In the genomic region with DNA sequence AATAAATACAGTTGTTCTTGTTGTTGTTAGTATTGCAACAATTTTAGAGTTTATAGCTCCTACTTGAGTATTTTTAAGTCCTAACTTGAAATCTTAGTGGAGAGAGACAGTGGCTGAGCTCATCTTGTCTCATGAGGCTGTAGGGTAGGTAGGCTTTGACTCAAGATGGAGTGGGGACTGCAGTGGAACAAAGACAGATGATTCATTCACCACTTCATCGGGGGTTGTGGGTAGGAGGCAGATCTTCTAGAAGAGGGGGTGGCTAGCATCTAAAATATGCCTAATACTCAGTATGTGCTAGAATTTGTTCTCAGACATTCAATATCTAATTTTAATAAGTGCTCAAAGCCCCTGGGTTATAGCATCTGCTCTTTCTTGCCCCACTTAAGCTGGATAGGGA, we compare ENCODE assay signal across 18 cellular contexts. TPM values are rescaled to one million over a fixed set of nuclear protein-coding genes. Genes with fewer than 3 reads are reported as not detected.
DNase-seq lines count a peak whose midpoint lies in the region; ATAC-seq and TF ChIP-seq lines count a peak whose summit lies in the region.
"Had no signal": no experiment of that assay in that cellular context is flagged by ENCODE, and none has a peak within 500 bp of the region (broad histone marks: within the 10 kb centered on the region; RNA-seq: fewer than 3 reads in every experiment).

No MANE protein-coding gene starts in this region.

- no peaks in the 10 kb centered on the region for H3K27me3 Mint-ChIP-seq in mesothelial cell of epicardium (ENCODE audit: low read depth)
- H3K27me3 Mint-ChIP-seq: B cell, memory B cell had no signal

- no peak overlapping the region for H3K27ac Mint-ChIP-seq in mesothelial cell of epicardium
- H3K27ac Mint-ChIP-seq: B cell, memory B cell had no signal

- peak overlapping the region; percentile 97 for H3K27ac ChIP-seq in PC-9
- H3K27ac ChIP-seq: psoas muscle had no signal

- H3K79me2 ChIP-seq in PC-9 (ENCODE audit: low read depth), result no peaks in the 10 kb centered on the region

- DNase-seq in stimulated activated CD4-positive, alpha-beta T cell treated with anti-CD3 and anti-CD28 coated beads, Interleukin-15, amount 100 ng/mL, for 24 hours, result peak; percentile 27
- no peak for DNase-seq in stimulated activated CD4-positive, alpha-beta T cell treated with anti-CD3 and anti-CD28 coated beads, Interleukin-12 subunit alpha, Interleukin-12 subunit beta, amount 100 ng/mL, for 4 hours
- DNase-seq in PC-9 (no peak), head of caudate nucleus (peak in 27 of 42 donors; percentile 20 to 86 (median 55)), NCI-H2227 treated with DMSO at 0.1 percent for 48 hours (lab: John Stamatoyannopoulos, UW) (no peak), mesothelial cell of epicardium (ENCODE audit: low spot score in 2 of 2, unreplicated experiment in 2 of 2) (no peak)
- DNase-seq: activated CD4-positive, alpha-beta T cell treated with anti-CD3 and anti-CD28 coated beads, Interleukin-2, amount 50 U/mL, for 48 hours; activated gamma-delta T cell; cortex of kidney; NCI-H187; NCI-H526; psoas muscle; SK-N-SH; substantia nigra had no signal

- H3K4me3 Mint-ChIP-seq in mesothelial cell of epicardium, result no peak overlapping the region
- H3K4me3 Mint-ChIP-seq: B cell, memory B cell, nephron had no signal

- no peaks in the 10 kb centered on the region for H3K36me3 ChIP-seq in PC-9 (ENCODE audit: low read depth)

- POLR2A ChIA-PET in PC-9 (lab: Charles Lee; ENCODE audit: unreplicated experiment), result interaction anchor here (0.6 kb wide), 2 partner anchors 70 to 370 kb away, joined by 3 to 5 read pairs; no protein-coding TSS in a partner anchor

- no peaks in the 10 kb centered on the region for H3K36me3 Mint-ChIP-seq in mesothelial cell of epicardium
- H3K36me3 Mint-ChIP-seq: memory B cell had no signal

- H4K20me1 ChIP-seq in PC-9 (ENCODE audit: insufficient read depth), result no peaks in the 10 kb centered on the region

- ATAC-seq in HG03521 (IDR thresholded peaks at IDR 0.05; ENCODE audit: unreplicated experiment), result no peak
- ATAC-seq: psoas muscle had no signal

- CTCF ChIA-PET in PC-9 (lab: Charles Lee), result no interaction called here

- peaks cover 62% of the 10 kb centered on the region for H3K4me1 ChIP-seq in PC-9 (replicated peaks; ENCODE audit: insufficient read depth)
- H3K4me1 ChIP-seq: psoas muscle had no signal

- H3K9me3 Mint-ChIP-seq in mesothelial cell of epicardium, result peaks cover 3% of the 10 kb centered on the region
- H3K9me3 Mint-ChIP-seq: memory B cell, nephron had no signal

- intact Hi-C loops in PC-9 (cut with micrococcal nuclease; ENCODE audit: unreplicated experiment) (no loop called here), head of caudate nucleus (cut with DNase I) (no loop called here)

- TF ChIP-seq CTCF in PC-9 (conservative IDR thresholded peaks at IDR 0.05) (no peak), mesothelial cell of epicardium (IDR thresholded peaks at IDR 0.05; ENCODE audit: unreplicated experiment) (no peak)

- peak overlapping the region; percentile 89; the same call in 1 of the 2 replicates for H3K4me2 ChIP-seq in PC-9
- H3K4me2 ChIP-seq: SK-N-SH had no signal

- H3K9me2 ChIP-seq in PC-9 (ENCODE audit: insufficient read depth), result no peaks in the 10 kb centered on the region
- H3K9me2 ChIP-seq: SK-N-SH had no signal

- H3K9me3 ChIP-seq in PC-9 (ENCODE audit: insufficient read depth, low read depth), result no peaks in the 10 kb centered on the region
- H3K9me3 ChIP-seq: psoas muscle, SK-N-SH had no signal

- H3K4me1 Mint-ChIP-seq in mesothelial cell of epicardium, result peaks cover 55% of the 10 kb centered on the region

- no peak overlapping the region for H3K4me3 ChIP-seq in PC-9
- H3K4me3 ChIP-seq: psoas muscle had no signal

- BruUV-seq in PC-9 (replicated peaks; lab: Mats Ljungman, UMichigan), result no TSS peak

- no peak overlapping the region for H2AFZ ChIP-seq in PC-9

- no peaks in the 10 kb centered on the region for H3K27me3 ChIP-seq in PC-9 (ENCODE audit: insufficient read depth, low read depth)

- peaks cover 49% of the 10 kb centered on the region for H3F3A ChIP-seq in PC-9 (ENCODE audit: insufficient read depth, low read depth)

RNA-seq across cellular contexts. Expression of a gene that starts 13.1 kb away (rescaled TPM):
- total RNA-seq in PC-9 (2021) (7.2 and 9.9 TPM in 2 replicates), mesothelial cell of epicardium (36.6 to 42.4 TPM (median 37.6 TPM) in 3 replicates)

Comparison
In these comparisons a context has a peak if more than half of its experiments do, and no peak if none do; other contexts are left out.
1. DNase-seq: peak in stimulated activated CD4-positive, alpha-beta T cell treated with anti-CD3 and anti-CD28 coated beads, Interleukin-15, amount 100 ng/mL, for 24 hours (single experiment) and head of caudate nucleus (27 of 42); none in stimulated activated CD4-positive, alpha-beta T cell treated with anti-CD3 and anti-CD28 coated beads, Interleukin-12 subunit alpha, Interleukin-12 subunit beta, amount 100 ng/mL, for 4 hours (single experiment), PC-9 (0 of 2), NCI-H2227 treated with DMSO at 0.1 percent for 48 hours (single experiment) and mesothelial cell of epicardium (0 of 2).